Comparison of ENCODE assay signal across 23 cellular contexts in the genomic region with DNA sequence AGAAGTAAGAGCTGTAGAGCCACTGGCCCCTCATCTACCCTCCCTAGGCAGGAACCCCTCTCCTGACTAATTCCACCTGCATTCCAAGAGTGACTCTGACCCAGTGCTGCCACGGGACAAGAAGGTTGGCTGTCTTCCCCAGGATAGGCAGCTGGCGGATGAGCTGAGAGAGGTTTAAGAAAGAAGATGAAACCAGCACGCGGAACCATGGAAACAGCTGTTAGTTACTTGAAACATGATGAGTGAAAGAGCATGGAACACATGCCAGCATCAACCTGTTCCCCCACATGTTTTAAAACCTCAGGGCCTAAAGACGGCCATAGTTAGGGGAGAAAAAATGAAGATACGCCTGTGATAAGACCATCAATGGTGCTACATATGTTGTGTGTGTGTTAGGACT.
"Had no signal": no experiment of that assay in that cellular context is flagged by ENCODE, and none has a peak within 500 bp of the region (broad histone marks: within the 10 kb centered on the region; RNA-seq: fewer than 3 reads in every experiment).

No MANE protein-coding gene starts in this region.

- DNase-seq: activated CD4-positive, alpha-beta T cell treated with anti-CD3 and anti-CD28 coated beads for 1 hour; activated CD4-positive, alpha-beta T cell treated with anti-CD3 and anti-CD28 coated beads, Interleukin-2, amount 50 U/mL, for 4 hours; activated CD4-positive, CD25-positive, alpha-beta regulatory T cell; activated CD8-positive, alpha-beta T cell treated with anti-CD3 and anti-CD28 coated beads, Interleukin-2, amount 10 ng/mL, durations not matched to agents 7 days and 5 days; activated gamma-delta T cell; activated naive CD4-positive, alpha-beta T cell treated with Interleukin-2 at 50 U/mL for 16 hours; activated naive CD8-positive, alpha-beta T cell treated with anti-CD3 and anti-CD28 coated beads, Interleukin-2, amount 10 ng/mL, durations not matched to agents 7 days and 5 days; activated T-cell treated with anti-CD3 and anti-CD28 coated beads, Interleukin-2, amount 50 U/mL, for 24 hours; amygdala; Karpas-422; NCI-H1048; NCI-H1105 treated with DMSO at 0.1 percent for 48 hours; NCI-H1436; NCI-H1694; NCI-H1930; NCI-H2081 treated with DMSO at 0.1 percent for 48 hours; NCI-H510A; NCI-H69; NCI-H82; PC-9; Right ventricle myocardium superior; T1000; WERI-Rb-1 had no signal
